Comparison of ENCODE assay signal across 20 cellular contexts in genomic region chr19:23528376-23528775, GRCh38.
"Had no signal": no experiment of that assay in that cellular context is flagged by ENCODE, and none has a peak within 500 bp of the region (broad histone marks: within the 10 kb centered on the region; RNA-seq: fewer than 3 reads in every experiment).

No MANE protein-coding gene starts in this region.

- H2AFZ ChIP-seq: hepatocyte had no signal

- H3K36me3 Mint-ChIP-seq: activated naive CD8-positive, alpha-beta T cell; stimulated activated effector memory CD8-positive, alpha-beta T cell treated with anti-CD3 and anti-CD28 coated beads, Interleukin-12 subunit alpha, Interleukin-12 subunit beta, amount 100 ng/mL, for 72 hours had no signal

- H3K27ac Mint-ChIP-seq: activated CD4-positive, alpha-beta T cell treated with anti-CD3 and anti-CD28 coated beads, Interleukin-2, amount 10 ng/mL, durations not matched to agents 7 days and 5 days; activated naive CD8-positive, alpha-beta T cell; dendritic cell treated with granulocyte-macrophage colony-stimulating factor and Interleukin-4, amounts not matched to agents 40 ng/mL and 50 ng/mL, for 4 days; mesothelial cell of epicardium; nephron progenitor cell; stimulated activated effector memory CD8-positive, alpha-beta T cell treated with anti-CD3 and anti-CD28 coated beads, Interleukin-12 subunit alpha, Interleukin-12 subunit beta, amount 100 ng/mL, for 72 hours; T-helper 2 cell treated with Interferon-gamma antibody and Interleukin-4, amounts not matched to agents 5 μg/mL and 100 μg/mL, for 36 hours had no signal

- H3K27me3 ChIP-seq: cardiac muscle cell, esophagus squamous epithelium, hepatocyte, sigmoid colon, stomach had no signal

- H3K27ac ChIP-seq: cardiac muscle cell, esophagus squamous epithelium, hepatocyte, sigmoid colon, stomach had no signal

- H3K79me2 ChIP-seq: hepatocyte had no signal

- H3K9me3 ChIP-seq: sigmoid colon had no signal

- H3K4me3 ChIP-seq: cardiac muscle cell, esophagus squamous epithelium, hepatocyte, lung, sigmoid colon, stomach had no signal

- H3K36me3 ChIP-seq: cardiac muscle cell, esophagus squamous epithelium, sigmoid colon, stomach had no signal

- H3K27me3 Mint-ChIP-seq: activated CD4-positive, alpha-beta T cell treated with anti-CD3 and anti-CD28 coated beads, Interleukin-2, amount 10 ng/mL, durations not matched to agents 7 days and 5 days; activated naive CD8-positive, alpha-beta T cell; dendritic cell treated with granulocyte-macrophage colony-stimulating factor and Interleukin-4, amounts not matched to agents 40 ng/mL and 50 ng/mL, for 4 days had no signal

- H3K4me1 Mint-ChIP-seq: activated CD4-positive, alpha-beta T cell treated with anti-CD3 and anti-CD28 coated beads, Interleukin-2, amount 10 ng/mL, durations not matched to agents 7 days and 5 days; mesothelial cell of epicardium; nephron progenitor cell had no signal

- DNase-seq: activated CD4-positive, alpha-beta T cell treated with anti-CD3 and anti-CD28 coated beads, Interleukin-2, amount 10 ng/mL, durations not matched to agents 7 days and 5 days; activated CD4-positive, CD25-positive, alpha-beta regulatory T cell; activated CD8-positive, alpha-beta memory T cell treated with anti-CD3 and anti-CD28 coated beads for 24 hours; activated CD8-positive, alpha-beta memory T cell treated with anti-CD3 and anti-CD28 coated beads, Interleukin-2, amount 50 U/mL, for 48 hours; activated gamma-delta T cell treated with Interleukin-2 at 50 U/mL for 16 hours; effector CD8-positive, alpha-beta T cell; esophagus squamous epithelium; nephron progenitor cell; nucleus accumbens; sigmoid colon; stomach; trophoblast cell had no signal

- H3K4me1 ChIP-seq: esophagus squamous epithelium, sigmoid colon, stomach had no signal

- H3K4me2 ChIP-seq: hepatocyte had no signal

- H3K4me3 Mint-ChIP-seq: activated CD4-positive, alpha-beta T cell treated with anti-CD3 and anti-CD28 coated beads, Interleukin-2, amount 10 ng/mL, durations not matched to agents 7 days and 5 days; activated naive CD8-positive, alpha-beta T cell; dendritic cell treated with granulocyte-macrophage colony-stimulating factor and Interleukin-4, amounts not matched to agents 40 ng/mL and 50 ng/mL, for 4 days; mesothelial cell of epicardium; nephron progenitor cell; stimulated activated effector memory CD8-positive, alpha-beta T cell treated with anti-CD3 and anti-CD28 coated beads, Interleukin-12 subunit alpha, Interleukin-12 subunit beta, amount 100 ng/mL, for 72 hours; T-helper 2 cell treated with Interferon-gamma antibody and Interleukin-4, amounts not matched to agents 5 μg/mL and 100 μg/mL, for 36 hours had no signal
